ENCODE assay signal across 19 cellular contexts in genomic region chr4:88975925-88976511, GRCh38.
DNase-seq lines count a peak whose midpoint lies in the region; ATAC-seq, FAIRE-seq and TF ChIP-seq lines count a peak whose summit lies in the region.
"Had no signal": no experiment of that assay in that cellular context is flagged by ENCODE, and none has a peak within 500 bp of the region (broad histone marks: within the 10 kb centered on the region; RNA-seq: fewer than 3 reads in every experiment).

No MANE protein-coding gene starts in this region.

- ATAC-seq in IMR-90 (ENCODE audit: low read depth), result peak; percentile 24
- ATAC-seq in HG03378 (IDR thresholded peaks at IDR 0.05; ENCODE audit: unreplicated experiment), result no peak
- ATAC-seq in GM18519 (IDR thresholded peaks at IDR 0.05; ENCODE audit: low FRiP score, unreplicated experiment), result no peak

- H2BK20ac ChIP-seq in IMR-90 (ENCODE audit: low read depth, low read length), result no peak overlapping the region

- no peaks in the 10 kb centered on the region for H3K27me3 ChIP-seq in ACC112 (ENCODE audit: insufficient read depth, low read length)
- H3K27me3 ChIP-seq in IMR-90 (ENCODE audit: control insufficient read depth, insufficient read depth, low read length), result no peaks in the 10 kb centered on the region
- no peaks in the 10 kb centered on the region for H3K27me3 ChIP-seq in mesenchymal stem cell (ENCODE audit: control insufficient read depth in 1 of 2, insufficient read depth in 1 of 2, low read length in 2 of 2)
- no peaks in the 10 kb centered on the region for H3K27me3 ChIP-seq in sigmoid colon
- H3K27me3 ChIP-seq: Peyer's patch had no signal

- CTCF ChIA-PET in IMR-90 (lab: Yijun Ruan, JAX), result no interaction called here

- no peak overlapping the region for H2BK12ac ChIP-seq in mesenchymal stem cell (ENCODE audit: low read length in 2 of 2)

- H3K14ac ChIP-seq in IMR-90 (replicated peaks; ENCODE audit: low read depth, low read length), result no peak overlapping the region
- no peak overlapping the region for H3K14ac ChIP-seq in mesenchymal stem cell (ENCODE audit: low read length in 2 of 2)

- TF ChIP-seq EP300 in sigmoid colon (IDR thresholded peaks at IDR 0.05), result no peak

- TF ChIP-seq RAD21 in IMR-90 (IDR thresholded peaks at IDR 0.05; ENCODE audit: low read length), result no peak

- TF ChIP-seq POLR2A in IMR-90 (IDR thresholded peaks at IDR 0.05; ENCODE audit: low read depth, low read length) (no peak), sigmoid colon (IDR thresholded peaks at IDR 0.05) (no peak)

- peaks cover 11% of the 10 kb centered on the region for H3K4me1 ChIP-seq in ACC112 (ENCODE audit: control insufficient read depth, insufficient read depth, low read length, unreplicated experiment)
- no peaks in the 10 kb centered on the region for H3K4me1 ChIP-seq in IMR-90 (ENCODE audit: control insufficient read depth, insufficient read depth, low read length)
- no peaks in the 10 kb centered on the region for H3K4me1 ChIP-seq in mesenchymal stem cell (ENCODE audit: control insufficient read depth, insufficient read depth, low read depth, low read length)
- peaks cover 0 to 8% (median 0%) of the 10 kb centered on the region in 4 donors for H3K4me1 ChIP-seq in sigmoid colon
- H3K4me1 ChIP-seq: Peyer's patch had no signal

- H2AK9ac ChIP-seq in IMR-90 (replicated peaks; ENCODE audit: low read depth, low read length, poor library complexity), result no peak overlapping the region

- in situ Hi-C loops in IMR-90 (cut with MboI; ENCODE audit: low sequenced_read_pairs), result no loop called here

- TF ChIP-seq CTCF in IMR-90 (conservative IDR thresholded peaks at IDR 0.05; ENCODE audit: low read depth, low read length) (no peak), sigmoid colon (IDR thresholded peaks at IDR 0.05) (no peak)

- H3K56ac ChIP-seq in IMR-90 (ENCODE audit: extremely low read depth, insufficient read depth, low read length), result no peak overlapping the region

- no peak overlapping the region for H4K8ac ChIP-seq in IMR-90 (ENCODE audit: low read depth in 2 of 2, low read length in 2 of 2)
- no peak overlapping the region for H4K8ac ChIP-seq in mesenchymal stem cell (ENCODE audit: low read length)

- no peaks in the 10 kb centered on the region for H4K20me1 ChIP-seq in IMR-90 (ENCODE audit: insufficient read depth, low read length)

- no CpG with 5 or more reads among the region's 5 CpGs for WGBS in IMR-90 (ENCODE audit: extremely low coverage in 2 of 2, insufficient read length in 1 of 2), 2 experiments
- 96% methylated on average over 3 of the region's 5 CpGs for WGBS in mesenchymal stem cell
- WGBS in sigmoid colon, 2 donors, result 76 to 78% methylated on average over 5 of the region's 5 CpGs

- H2AFZ ChIP-seq in ACC112 (ENCODE audit: low read length, unreplicated experiment) (peak overlapping the region; percentile 81), IMR-90 (replicated peaks; ENCODE audit: low read length, poor library complexity) (no peak overlapping the region), mesenchymal stem cell (ENCODE audit: low read depth, low read length) (no peak overlapping the region)

- H2AK5ac ChIP-seq in IMR-90 (ENCODE audit: low read depth, low read length), result no peak overlapping the region
- no peak overlapping the region for H2AK5ac ChIP-seq in mesenchymal stem cell (ENCODE audit: low read length, severe bottlenecking)

- POLR2A ChIA-PET in IMR-90 (lab: Charles Lee; ENCODE audit: unreplicated experiment), result no interaction called here

- H2BK120ac ChIP-seq in IMR-90 (ENCODE audit: low read depth, low read length) (no peak overlapping the region), mesenchymal stem cell (ENCODE audit: low read depth, low read length) (no peak overlapping the region)

- FAIRE-seq in colon (lab: Jason Lieb, UNC), result peak; percentile 43
- FAIRE-seq: GM12891, GM19239 had no signal

- H3K23ac ChIP-seq in IMR-90 (ENCODE audit: low read depth, low read length) (no peak overlapping the region), mesenchymal stem cell (ENCODE audit: low read length in 2 of 2) (no peak overlapping the region)

- H3K4me2 ChIP-seq in IMR-90 (ENCODE audit: low read depth, low read length), result no peak overlapping the region
- H3K4me2 ChIP-seq in mesenchymal stem cell (ENCODE audit: low read length, poor library complexity, severe bottlenecking), result no peak overlapping the region
- H3K4me2 ChIP-seq: KMS-11 had no signal

- H3K4me3 ChIP-seq in ACC112 (ENCODE audit: low read depth, low read length) (peak overlapping the region; percentile 48; the same call in 1 of the 2 replicates), IMR-90 (ENCODE audit: insufficient read depth, low read depth, low read length) (no peak overlapping the region), mesenchymal stem cell (ENCODE audit: insufficient read depth in 1 of 2, low read depth in 1 of 2, low read length in 2 of 2) (peak overlapping the region in 1 of 2 experiments; percentile 69), sigmoid colon (no peak overlapping the region)
- H3K4me3 ChIP-seq: Peyer's patch had no signal

- H3K9me1 ChIP-seq in IMR-90 (ENCODE audit: insufficient read depth, low read length), result no peaks in the 10 kb centered on the region

- H4K91ac ChIP-seq in IMR-90 (ENCODE audit: insufficient read depth, low read depth, low read length) (no peak overlapping the region), mesenchymal stem cell (ENCODE audit: low read length) (no peak overlapping the region)

- no peaks in the 10 kb centered on the region for H3K36me3 ChIP-seq in ACC112 (ENCODE audit: insufficient read depth, low read length)
- H3K36me3 ChIP-seq in IMR-90 (ENCODE audit: control insufficient read depth, insufficient read depth, low read length), result no peaks in the 10 kb centered on the region
- H3K36me3 ChIP-seq in mesenchymal stem cell (ENCODE audit: control insufficient read depth in 1 of 2, insufficient read depth in 2 of 2, low read depth in 1 of 2, low read length in 2 of 2), result no peaks in the 10 kb centered on the region
- H3K36me3 ChIP-seq in sigmoid colon, result no peaks in the 10 kb centered on the region
- H3K36me3 ChIP-seq: Peyer's patch had no signal

- intact Hi-C loops in IMR-90 (cut with micrococcal nuclease) (no loop called here), sigmoid colon (cut with DNase I) (no loop called here)

- no peak for DNase-seq in IMR-90
- no peak for DNase-seq in mesenchymal stem cell
- DNase-seq in sigmoid colon, result no peak
- DNase-seq in activated CD4-positive, CD25-positive, alpha-beta regulatory T cell (lab: John Stamatoyannopoulos, UW), result no peak
- DNase-seq: GOT3, NCI-H1105, NCI-H187, NCI-H774, Peyer's patch, Right ventricle myocardium superior had no signal

- H2BK15ac ChIP-seq in IMR-90 (ENCODE audit: low read depth, low read length) (no peak overlapping the region), mesenchymal stem cell (ENCODE audit: low read depth, poor library complexity, severe bottlenecking) (no peak overlapping the region)

- no peak overlapping the region for H2BK5ac ChIP-seq in IMR-90 (ENCODE audit: low read depth, low read length, poor library complexity, severe bottlenecking)
- H2BK5ac ChIP-seq in mesenchymal stem cell (ENCODE audit: low read depth, low read length, poor library complexity, severe bottlenecking), result no peak overlapping the region

- no TSS peak for BruUV-seq in IMR-90 (replicated peaks; lab: Mats Ljungman, UMichigan)

- dilution Hi-C loops in IMR-90 (cut with HindIII; ENCODE audit: low sequenced_read_pairs, unreplicated experiment), result no loop called here

- no peak overlapping the region for H3K9ac ChIP-seq in IMR-90 (ENCODE audit: low read depth, low read length)
- H3K9ac ChIP-seq in mesenchymal stem cell (ENCODE audit: low read length), result peak overlapping the region; percentile 68
- H3K9ac ChIP-seq: KMS-11 had no signal

- H3K4ac ChIP-seq in IMR-90 (ENCODE audit: low read depth, low read length) (no peak overlapping the region), mesenchymal stem cell (ENCODE audit: low read depth in 1 of 2, low read length in 2 of 2) (no peak overlapping the region)

- H3K79me1 ChIP-seq in IMR-90 (ENCODE audit: low read depth in 1 of 2, low read length in 2 of 2), result no peaks in the 10 kb centered on the region
- H3K79me1 ChIP-seq in mesenchymal stem cell (replicated peaks; ENCODE audit: low read length, poor library complexity, severe bottlenecking), result peaks cover 2% of the 10 kb centered on the region

- H3K18ac ChIP-seq in IMR-90 (ENCODE audit: low read depth, low read length), result no peak overlapping the region
- H3K18ac ChIP-seq in mesenchymal stem cell (ENCODE audit: low read depth in 1 of 2, low read length in 2 of 2), result no peak overlapping the region

- no peak overlapping the region for H3K27ac ChIP-seq in ACC112 (ENCODE audit: low read depth, low read length)
- H3K27ac ChIP-seq in IMR-90 (ENCODE audit: insufficient read depth, low read length), result no peak overlapping the region
- H3K27ac ChIP-seq in mesenchymal stem cell (ENCODE audit: low read length, poor library complexity, severe bottlenecking), result no peak overlapping the region
- no peak overlapping the region for H3K27ac ChIP-seq in sigmoid colon
- H3K27ac ChIP-seq: 22Rv1, C4-2B, KMS-11, Peyer's patch had no signal

- no peak overlapping the region for H4K5ac ChIP-seq in IMR-90 (ENCODE audit: low read depth, low read length)

- no peaks in the 10 kb centered on the region for H3K9me3 ChIP-seq in IMR-90 (ENCODE audit: control insufficient read depth, insufficient read depth, low read length)
- H3K9me3 ChIP-seq in mesenchymal stem cell (ENCODE audit: control insufficient read depth, low read length), result no peaks in the 10 kb centered on the region
- peaks cover 0 to 5% (median 0%) of the 10 kb centered on the region in 4 donors for H3K9me3 ChIP-seq in sigmoid colon
- H3K9me3 ChIP-seq: Peyer's patch had no signal

- no peaks in the 10 kb centered on the region for H3K79me2 ChIP-seq in ACC112 (ENCODE audit: control insufficient read depth, insufficient read depth, low read length, unreplicated experiment)

TF ChIP-seq in IMR-90, 13 proteins besides CTCF, POLR2A, EP300 and RAD21:
- TF ChIP-seq CEBPB (IDR thresholded peaks at IDR 0.05; ENCODE audit: low read depth, low read length), result peak; percentile 51
- no peak for TF ChIP-seq FOS (IDR thresholded peaks at IDR 0.05; ENCODE audit: low read depth, low read length)
- no peak for TF ChIP-seq RFX5 (IDR thresholded peaks at IDR 0.05; ENCODE audit: low read depth, low read length)
TF ChIP-seq in IMR-90: peak in this region for 1.
